ENCODE assay signal across 8 cellular contexts in genomic region chr2:61855178-61855523, GRCh38. TPM values are rescaled to one million over a fixed set of nuclear protein-coding genes. Genes with fewer than 3 reads are reported as not detected.
A peak's percentile ranks its signal among the peaks of the same experiment; 100 is the strongest.
DNase-seq lines count a peak whose midpoint lies in the region; ATAC-seq and TF ChIP-seq lines count a peak whose summit lies in the region.

No MANE protein-coding gene starts in this region.

- no peak for ATAC-seq in CD8-positive, alpha-beta T cell
- no peak for ATAC-seq in GM18498 (IDR thresholded peaks at IDR 0.05; ENCODE audit: unreplicated experiment)
- ATAC-seq in HG03025 (IDR thresholded peaks at IDR 0.05; ENCODE audit: low FRiP score, unreplicated experiment): no peak

- WGBS in spleen, 5 donors: 47 to 87% (median 52%) methylated on average over 8 to 9 of the region's 9 CpGs

- H3K9me3 Mint-ChIP-seq in CD8-positive, alpha-beta T cell: no peaks in the 10 kb centered on the region
- no peaks in the 10 kb centered on the region for H3K9me3 Mint-ChIP-seq in activated naive CD8-positive, alpha-beta T cell treated with anti-CD3 and anti-CD28 coated beads for 36 hours

- no peak for TF ChIP-seq POLR2A in spleen (IDR thresholded peaks at IDR 0.05)

- H3K36me3 ChIP-seq in CD8-positive, alpha-beta T cell (ENCODE audit: insufficient read depth, low read length): no peaks in the 10 kb centered on the region
- no peaks in the 10 kb centered on the region for H3K36me3 ChIP-seq in HUES48 (ENCODE audit: control insufficient read depth, insufficient read depth, low read length)
- H3K36me3 ChIP-seq in spleen: no peaks in the 10 kb centered on the region

- peak overlapping the region; percentile 79 for H3K4me3 ChIP-seq in CD8-positive, alpha-beta T cell (ENCODE audit: low read depth, low read length)
- H3K4me3 ChIP-seq in HUES48 (ENCODE audit: low read depth, low read length): peak overlapping the region; percentile 84
- peak overlapping the region; percentile 53 for H3K4me3 ChIP-seq in iPS-18c (ENCODE audit: insufficient read depth, low read depth, low read length)
- peak overlapping the region; percentile 83 to 97 (median 90) for H3K4me3 ChIP-seq in spleen

- H3K4me3 Mint-ChIP-seq in CD8-positive, alpha-beta T cell: peak overlapping the region; percentile 97
- H3K4me3 Mint-ChIP-seq in activated naive CD8-positive, alpha-beta T cell treated with anti-CD3 and anti-CD28 coated beads for 36 hours: peak overlapping the region; percentile 87

- H3K27me3 ChIP-seq in CD8-positive, alpha-beta T cell (ENCODE audit: insufficient read depth, low read length): no peaks in the 10 kb centered on the region
- H3K27me3 ChIP-seq in HUES48 (ENCODE audit: control insufficient read depth, insufficient read depth, low read length) (no peaks in the 10 kb centered on the region), spleen (replicated peaks in 1 of 7) (no peaks in the 10 kb centered on the region)

- H3K36me3 Mint-ChIP-seq in CD8-positive, alpha-beta T cell: peaks cover 10% of the 10 kb centered on the region
- H3K36me3 Mint-ChIP-seq in activated naive CD8-positive, alpha-beta T cell treated with anti-CD3 and anti-CD28 coated beads for 36 hours: peaks cover 22% of the 10 kb centered on the region

- intact Hi-C loops in CD8-positive, alpha-beta T cell (cut with DNase I, micrococcal nuclease): loop anchor here (2.0 to 10.0 kb wide), 7 partner anchors 14 to 1100 kb away; partner anchors contain the start of genes EHBP1 (in 1 of the 2), PAPOLG (in 1 of the 2), USP34 (in 1 of the 2) and XPO1 (in 1 of the 2)
- intact Hi-C loops in spleen (cut with DNase I; ENCODE audit: low total_unique reads): no loop called here

- no peak for DNase-seq in CD8-positive, alpha-beta T cell
- DNase-seq in activated naive CD8-positive, alpha-beta T cell treated with anti-CD3 and anti-CD28 coated beads for 36 hours: no peak
- DNase-seq in spleen (no peak), AML-193 (lab: John Stamatoyannopoulos, UW) (no peak)

- H3K9me3 ChIP-seq in CD8-positive, alpha-beta T cell (ENCODE audit: low read length): no peaks in the 10 kb centered on the region
- H3K9me3 ChIP-seq in HUES48 (ENCODE audit: control insufficient read depth, insufficient read depth, low read length) (no peaks in the 10 kb centered on the region), iPS-18c (ENCODE audit: control insufficient read depth, insufficient read depth, low read length) (no peaks in the 10 kb centered on the region), spleen (no peaks in the 10 kb centered on the region)

- H3K27me3 Mint-ChIP-seq in CD8-positive, alpha-beta T cell (ENCODE audit: low read depth): no peaks in the 10 kb centered on the region
- no peaks in the 10 kb centered on the region for H3K27me3 Mint-ChIP-seq in activated naive CD8-positive, alpha-beta T cell treated with anti-CD3 and anti-CD28 coated beads for 36 hours

- POLR2A ChIA-PET in CD8-positive, alpha-beta T cell (lab: Charles Lee): interaction anchor here (0.7 to 1.2 kb wide), 2 partner anchors 91 to 324 kb away, joined by 3 read pairs; no protein-coding TSS in a partner anchor

- peak overlapping the region; percentile 55 for H3K9ac ChIP-seq in HUES48 (ENCODE audit: low read depth, low read length)

- TF ChIP-seq CTCF in CD8-positive, alpha-beta T cell (IDR thresholded peaks at IDR 0.05): no peak
- TF ChIP-seq CTCF in spleen (IDR thresholded peaks at IDR 0.05 in 8 of 11, conservative IDR thresholded peaks at IDR 0.05 in 3 of 11): no peak

- H3K4me1 Mint-ChIP-seq in CD8-positive, alpha-beta T cell (ENCODE audit: low read depth): peaks cover 15% of the 10 kb centered on the region
- peaks cover 21% of the 10 kb centered on the region for H3K4me1 Mint-ChIP-seq in activated naive CD8-positive, alpha-beta T cell treated with anti-CD3 and anti-CD28 coated beads for 36 hours

- H3K27ac Mint-ChIP-seq in CD8-positive, alpha-beta T cell: peak overlapping the region; percentile 96
- peak overlapping the region; percentile 96 for H3K27ac Mint-ChIP-seq in activated naive CD8-positive, alpha-beta T cell treated with anti-CD3 and anti-CD28 coated beads for 36 hours

- CTCF ChIA-PET in CD8-positive, alpha-beta T cell (lab: Charles Lee): no interaction called here

- H3K4me1 ChIP-seq in CD8-positive, alpha-beta T cell (ENCODE audit: insufficient read depth, low read length): peaks cover 12% of the 10 kb centered on the region
- H3K4me1 ChIP-seq in HUES48 (ENCODE audit: control insufficient read depth, insufficient read depth, low read length): 0 out of 2 replicates have a peak, but pooled peaks cover 4% of the 10 kb centered on the region
- peaks cover 4 to 19% (median 15%) of the 10 kb centered on the region in 6 donors for H3K4me1 ChIP-seq in spleen

- H3K27ac ChIP-seq in CD8-positive, alpha-beta T cell (ENCODE audit: low read depth, low read length): peak overlapping the region; percentile 64
- peak overlapping the region; percentile 57 for H3K27ac ChIP-seq in HUES48 (ENCODE audit: low read depth, low read length)
- peak overlapping the region; percentile 32 to 87 (median 82) for H3K27ac ChIP-seq in spleen

RNA-seq across cellular contexts. Expression of gene FAM161A, which starts 1.3 kb away (rescaled TPM):
- under 1 TPM; 0.56 to 0.81 TPM for total RNA-seq in CD8-positive, alpha-beta T cell
- 1 to 10 TPM; 6.0 to 7.0 TPM for total RNA-seq in activated naive CD8-positive, alpha-beta T cell treated with anti-CD3 and anti-CD28 coated beads for 36 hours
- total RNA-seq in spleen: 1 to 10 TPM; 1.2 to 3.1 (median 2.0) TPM
- polyA plus RNA-seq in spleen: 1 to 10 TPM in 2 of 3 donors, under 1 TPM in 1; 0.76 to 1.5 (median 1.2) TPM

RNA-seq across cellular contexts. Expression of gene CCT4, which starts 33.3 kb away (rescaled TPM):
- 100 to 1,000 TPM; 102 to 106 TPM for total RNA-seq in CD8-positive, alpha-beta T cell
- total RNA-seq in activated naive CD8-positive, alpha-beta T cell treated with anti-CD3 and anti-CD28 coated beads for 36 hours: 100 to 1,000 TPM; 389 to 409 TPM
- 100 to 1,000 TPM in 2 of 7 donors, 10 to 100 TPM in 5; 58.0 to 104 (median 94.0) TPM for total RNA-seq in spleen
- polyA plus RNA-seq in spleen: 10 to 100 TPM; 45.0 to 79.5 (median 79.5) TPM

RNA-seq across cellular contexts. Expression of gene COMMD1, which starts 50.3 kb away (rescaled TPM):
- total RNA-seq in CD8-positive, alpha-beta T cell: 10 to 100 TPM in 1 of 2 experiments, 1 to 10 TPM in 1; 8.8 to 11.2 TPM
- 10 to 100 TPM; 29.1 to 31.8 TPM for total RNA-seq in activated naive CD8-positive, alpha-beta T cell treated with anti-CD3 and anti-CD28 coated beads for 36 hours
- 10 to 100 TPM; 23.9 to 40.1 (median 33.4) TPM for total RNA-seq in spleen
- polyA plus RNA-seq in spleen: 10 to 100 TPM; 32.1 to 37.5 (median 36.5) TPM
